Comparison of ENCODE assay signal across 8 cellular contexts in genomic region chr12:108854453-108855283, GRCh38. TPM values are rescaled to one million over a fixed set of nuclear protein-coding genes. Genes with fewer than 3 reads are reported as not detected.
DNase-seq lines count a peak whose midpoint lies in the region; ATAC-seq and TF ChIP-seq lines count a peak whose summit lies in the region.

No MANE protein-coding gene starts in this region.

- no peak overlapping the region for H3K27ac ChIP-seq in CD4-positive, alpha-beta T cell (ENCODE audit: low read depth, low read length)
- H3K27ac ChIP-seq in caudate nucleus (ENCODE audit: low read depth, low read length) (peak overlapping the region; percentile 70), mesodermal cell (ENCODE audit: low read depth, low read length, severe bottlenecking) (peak overlapping the region; percentile 91)

- peak overlapping the region; percentile 95 for H3K4me3 Mint-ChIP-seq in CD4-positive, alpha-beta T cell

- peak overlapping the region; percentile 90 for H3K4me2 ChIP-seq in Loucy (ENCODE audit: low read depth, low read length, poor library complexity, severe bottlenecking)

- H3K4me1 Mint-ChIP-seq in CD4-positive, alpha-beta T cell (ENCODE audit: low read depth): peaks cover 39% of the 10 kb centered on the region

- no peak for ATAC-seq in CD4-positive, alpha-beta T cell (ENCODE audit: poor library complexity)
- no peak for ATAC-seq in HG03378 (IDR thresholded peaks at IDR 0.05; ENCODE audit: unreplicated experiment)

- no peak overlapping the region for H3K9ac ChIP-seq in Loucy (ENCODE audit: low read depth, low read length, poor library complexity, severe bottlenecking)

- no peaks in the 10 kb centered on the region for H3K9me3 Mint-ChIP-seq in CD4-positive, alpha-beta T cell

- peaks cover 52% of the 10 kb centered on the region for H3K79me2 ChIP-seq in Loucy (ENCODE audit: insufficient read depth, low read length)

- no peak overlapping the region for H2AFZ ChIP-seq in Loucy (ENCODE audit: low read length)

- POLR2A ChIA-PET in CD4-positive, alpha-beta T cell (lab: Charles Lee): no interaction called here

- peaks cover 16% of the 10 kb centered on the region for H4K20me1 ChIP-seq in Loucy (ENCODE audit: insufficient read depth, low read length, poor library complexity, severe bottlenecking)

- H3K9me2 ChIP-seq in Loucy (replicated peaks; ENCODE audit: low read depth, low read length): no peaks in the 10 kb centered on the region

- no peaks in the 10 kb centered on the region for H3K27me3 ChIP-seq in CD4-positive, alpha-beta T cell (ENCODE audit: control insufficient read depth, insufficient read depth, low read length)
- no peaks in the 10 kb centered on the region for H3K27me3 ChIP-seq in Loucy (ENCODE audit: insufficient read depth, low read length, poor library complexity, severe bottlenecking)

- H3K27me3 Mint-ChIP-seq in CD4-positive, alpha-beta T cell: no peaks in the 10 kb centered on the region

- no peak for DNase-seq in CD4-positive, alpha-beta T cell
- DNase-seq in caudate nucleus (lab: John Stamatoyannopoulos, UW): no peak
- no peak for DNase-seq in NCI-H1048 (lab: John Stamatoyannopoulos, UW)
- DNase-seq in OCI-M1 (lab: John Stamatoyannopoulos, UW): no peak
- no peak for DNase-seq in HuH-7.5 (ENCODE audit: low spot score)

- peaks cover 16% of the 10 kb centered on the region for H3K36me3 Mint-ChIP-seq in CD4-positive, alpha-beta T cell (ENCODE audit: low read depth)

- H3K36me3 ChIP-seq in Loucy (ENCODE audit: insufficient read depth, low read length) (no peaks in the 10 kb centered on the region), mesodermal cell (ENCODE audit: control insufficient read depth, insufficient read depth, low read length) (peaks cover 49% of the 10 kb centered on the region)

- no peaks in the 10 kb centered on the region for H3K9me3 ChIP-seq in CD4-positive, alpha-beta T cell (ENCODE audit: control insufficient read depth, low read length)
- H3K9me3 ChIP-seq in Loucy (ENCODE audit: insufficient read depth, low read depth, low read length) (no peaks in the 10 kb centered on the region), mesodermal cell (ENCODE audit: control insufficient read depth, low read length) (no peaks in the 10 kb centered on the region)

- peaks cover 47% of the 10 kb centered on the region for H3K4me1 ChIP-seq in Loucy (ENCODE audit: insufficient read depth, low read length, poor library complexity, severe bottlenecking)
- peaks cover 36% of the 10 kb centered on the region for H3K4me1 ChIP-seq in mesodermal cell (ENCODE audit: control insufficient read depth, insufficient read depth, low read length, poor library complexity, severe bottlenecking)

- WGBS in mesodermal cell (ENCODE audit: insufficient coverage in 2 of 2), 2 experiments: 85 to 94% methylated on average over 8 to 9 of the region's 13 CpGs

- H3F3A ChIP-seq in Loucy (ENCODE audit: low read depth): peaks cover 3% of the 10 kb centered on the region; the same call in 1 of the 2 replicates

- TF ChIP-seq CTCF in CD4-positive, alpha-beta T cell (IDR thresholded peaks at IDR 0.05): no peak
- no peak for TF ChIP-seq CTCF in Loucy (conservative IDR thresholded peaks at IDR 0.05; ENCODE audit: low read length)

- H3K27ac Mint-ChIP-seq in CD4-positive, alpha-beta T cell: peak overlapping the region; percentile 90

- CTCF ChIA-PET in CD4-positive, alpha-beta T cell (lab: Charles Lee): no interaction called here

- intact Hi-C loops in CD4-positive, alpha-beta T cell (cut with DNase I, micrococcal nuclease): loop anchor here in 1 of 2 experiments (2.0 to 10.0 kb wide), 8 partner anchors 127 to 1270 kb away; partner anchors contain the start of genes FAM222A, FICD, IFT81 and KCTD10

- no peak overlapping the region for H3K4me3 ChIP-seq in Loucy (ENCODE audit: low read length, poor library complexity, severe bottlenecking)
- H3K4me3 ChIP-seq in mesodermal cell (ENCODE audit: extremely low read depth, insufficient read depth, low read length, poor library complexity, severe bottlenecking): peak overlapping the region; percentile 79

RNA-seq across cellular contexts. Expression of gene SSH1, which starts 2.7 kb away (rescaled TPM):
- 10 to 100 TPM; 21.1 to 24.2 TPM for total RNA-seq in CD4-positive, alpha-beta T cell
- polyA plus RNA-seq in mesodermal cell (2013, experiment 1 of 2): 39.1 TPM
- polyA plus RNA-seq in mesodermal cell (2013, experiment 2 of 2): 31.0 TPM

RNA-seq across cellular contexts. Expression of gene DAO, which starts 25.2 kb away (rescaled TPM):
- total RNA-seq in CD4-positive, alpha-beta T cell: not detected
- not detected for polyA plus RNA-seq in mesodermal cell (2013, experiment 1 of 2)
- polyA plus RNA-seq in mesodermal cell (2013, experiment 2 of 2): not detected
